Comparison of ENCODE assay signal across 33 cellular contexts in genomic region chr11:12057299-12057980, GRCh38. TPM values are rescaled to one million over a fixed set of nuclear protein-coding genes. Genes with fewer than 3 reads are reported as not detected.
"Had no signal": no experiment of that assay in that cellular context is flagged by ENCODE, and none has a peak within 500 bp of the region (broad histone marks: within the 10 kb centered on the region; RNA-seq: fewer than 3 reads in every experiment).

No MANE protein-coding gene starts in this region.

- H3K4me3 ChIP-seq: MG63 had no signal

- H3K27ac ChIP-seq: brain microvascular endothelial cell, WERI-Rb-1 had no signal

- H3K36me3 ChIP-seq: brain microvascular endothelial cell, MG63, WERI-Rb-1 had no signal

- FAIRE-seq: RCC 7860 had no signal

- H3K9me3 ChIP-seq: MG63 had no signal

- H3K27me3 ChIP-seq: brain microvascular endothelial cell, MG63 had no signal

- ATAC-seq: activated T-cell treated with anti-CD3 and anti-CD28 coated beads, Interleukin-2, amount 50 U/mL, for 4 hours; PC-3 had no signal

- DNase-seq: activated CD4-positive, alpha-beta memory T cell treated with anti-CD3 and anti-CD28 coated beads, Interleukin-2, amount 10 ng/mL, durations not matched to agents 7 days and 5 days; activated CD4-positive, alpha-beta T cell treated with anti-CD3 and anti-CD28 coated beads for 1 hour; activated CD4-positive, alpha-beta T cell treated with anti-CD3 and anti-CD28 coated beads for 48 hours; activated CD4-positive, CD25-positive, alpha-beta regulatory T cell; activated effector memory CD4-positive, alpha-beta T cell treated with Interleukin-2 at 50 U/mL for 16 hours; activated naive CD4-positive, alpha-beta T cell treated with anti-CD3 and anti-CD28 coated beads, Interleukin-2, amount 10 ng/mL, durations not matched to agents 7 days and 5 days; activated T-cell treated with anti-CD3 and anti-CD28 coated beads for 4 hours; activated T-cell treated with anti-CD3 and anti-CD28 coated beads, Interleukin-2, amount 50 U/mL, for 4 hours; amniotic stem cell; brain microvascular endothelial cell; central memory CD4-positive, alpha-beta T cell; Kasumi-1; KG1; MG63; NCI-H1048; NCI-H1105 treated with DMSO at 0.1 percent for 48 hours; NCI-H1436; NCI-H1694; NCI-H2029; NCI-H2107; NCI-H2171; NCI-H510A; NCI-H526; NCI-H748 treated with DMSO at 0.1 percent for 48 hours; NK-92 treated with Interleukin-12 subunit alpha and Interleukin-12 subunit beta, amount 100 ng/mL, for 24 hours; PC-3; Right ventricle myocardium superior; SW 1271; T-helper 1 cell; T1000; WERI-Rb-1 had no signal

RNA-seq across cellular contexts. Expression of gene DKK3, which starts 49.0 kb away (rescaled TPM):
- total RNA-seq: activated CD4-positive, alpha-beta memory T cell treated with anti-CD3 and anti-CD28 coated beads, Interleukin-2, amount 10 ng/mL, durations not matched to agents 7 days and 5 days; T-helper 2 cell treated with Interferon-gamma antibody and Interleukin-4, amounts not matched to agents 100 ng/mL and 5 ng/mL, for 36 hours had no signal
